In the genomic region with DNA sequence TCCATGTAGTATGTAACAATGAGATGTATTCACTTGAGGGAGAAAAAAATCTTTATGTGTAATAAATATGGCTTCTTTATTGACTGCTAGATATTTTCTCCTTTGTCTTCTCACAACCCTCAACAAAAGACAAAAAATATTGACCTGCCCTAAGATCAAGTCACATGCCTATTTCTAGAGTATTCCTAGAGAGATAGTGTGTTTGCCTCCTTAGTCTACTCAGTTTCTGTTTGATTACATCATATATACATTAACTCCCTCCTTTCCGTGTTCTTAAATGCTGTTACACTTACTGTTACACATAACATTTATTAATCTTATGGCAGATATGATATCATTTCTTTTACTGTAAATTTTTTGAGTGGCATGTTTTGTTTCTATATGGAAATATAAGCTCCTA, we compare ENCODE assay signal across 22 cellular contexts.
"Had no signal": no experiment of that assay in that cellular context is flagged by ENCODE, and none has a peak within 500 bp of the region (broad histone marks: within the 10 kb centered on the region; RNA-seq: fewer than 3 reads in every experiment).

No MANE protein-coding gene starts in this region.

- H3K27me3 ChIP-seq: heart left ventricle, pancreas, suprapubic skin, thyroid gland had no signal

- H3K36me3 ChIP-seq: heart left ventricle, pancreas, suprapubic skin, thyroid gland had no signal

- H3K9me3 ChIP-seq: heart left ventricle, pancreas, suprapubic skin, thyroid gland had no signal

- H3K9me3 Mint-ChIP-seq: endodermal cell; natural killer cell treated with Interleukin-12 subunit alpha and Interleukin-12 subunit beta and Interleukin-15 and Interleukin-18, amount 100 ng/mL, for 72 hours; type B pancreatic cell had no signal

- H3K4me3 Mint-ChIP-seq: endodermal cell; natural killer cell treated with Interleukin-12 subunit alpha and Interleukin-12 subunit beta and Interleukin-15 and Interleukin-18, amount 100 ng/mL, for 72 hours; type B pancreatic cell had no signal

- H3K36me3 Mint-ChIP-seq: natural killer cell treated with Interleukin-12 subunit alpha and Interleukin-12 subunit beta and Interleukin-15 and Interleukin-18, amount 100 ng/mL, for 72 hours; type B pancreatic cell had no signal

- H3K27me3 Mint-ChIP-seq: natural killer cell treated with Interleukin-12 subunit alpha and Interleukin-12 subunit beta and Interleukin-15 and Interleukin-18, amount 100 ng/mL, for 72 hours; progenitor cell of endocrine pancreas; type B pancreatic cell had no signal

- H3K4me2 ChIP-seq: smooth muscle cell had no signal

- FAIRE-seq: endothelial cell of umbilical vein, pancreas, urothelium cell line had no signal

- H3K27ac ChIP-seq: heart left ventricle, pancreas, suprapubic skin, thyroid gland had no signal

- ATAC-seq: heart left ventricle; left colon; left ventricle myocardium superior; natural killer cell treated with Interleukin-12 subunit alpha and Interleukin-12 subunit beta and Interleukin-15 and Interleukin-18, amount 100 ng/mL, for 72 hours; pancreas; right cardiac atrium; stimulated activated naive CD8-positive, alpha-beta T cell treated with anti-CD3 and anti-CD28 coated beads, Interleukin-15, Interleukin-2, amounts not matched to agents 100 U/mL and 50 U/mL, for 24 hours had no signal

- H3K4me3 ChIP-seq: heart left ventricle, lung, pancreas, smooth muscle cell, suprapubic skin, thyroid gland had no signal

- DNase-seq: dermis blood vessel endothelial cell; endodermal cell; heart left ventricle; hippocampal formation; left colon; left ventricle myocardium superior; mesenchymal stem cell; midbrain; occipital lobe; pancreas; right cardiac atrium; stimulated activated CD4-positive, alpha-beta T cell treated with anti-CD3 and anti-CD28 coated beads, Interleukin-2, amount 100 ng/mL, for 48 hours; stimulated activated naive CD8-positive, alpha-beta T cell treated with anti-CD3 and anti-CD28 coated beads, Interleukin-15, Interleukin-2, amounts not matched to agents 100 U/mL and 50 U/mL, for 24 hours; thyroid gland had no signal

- H3K4me1 ChIP-seq: heart left ventricle, pancreas, suprapubic skin, thyroid gland had no signal

- H3K27ac Mint-ChIP-seq: endodermal cell; natural killer cell treated with Interleukin-12 subunit alpha and Interleukin-12 subunit beta and Interleukin-15 and Interleukin-18, amount 100 ng/mL, for 72 hours; progenitor cell of endocrine pancreas; type B pancreatic cell had no signal
